ENCODE assay signal across 9 cellular contexts in the genomic region with DNA sequence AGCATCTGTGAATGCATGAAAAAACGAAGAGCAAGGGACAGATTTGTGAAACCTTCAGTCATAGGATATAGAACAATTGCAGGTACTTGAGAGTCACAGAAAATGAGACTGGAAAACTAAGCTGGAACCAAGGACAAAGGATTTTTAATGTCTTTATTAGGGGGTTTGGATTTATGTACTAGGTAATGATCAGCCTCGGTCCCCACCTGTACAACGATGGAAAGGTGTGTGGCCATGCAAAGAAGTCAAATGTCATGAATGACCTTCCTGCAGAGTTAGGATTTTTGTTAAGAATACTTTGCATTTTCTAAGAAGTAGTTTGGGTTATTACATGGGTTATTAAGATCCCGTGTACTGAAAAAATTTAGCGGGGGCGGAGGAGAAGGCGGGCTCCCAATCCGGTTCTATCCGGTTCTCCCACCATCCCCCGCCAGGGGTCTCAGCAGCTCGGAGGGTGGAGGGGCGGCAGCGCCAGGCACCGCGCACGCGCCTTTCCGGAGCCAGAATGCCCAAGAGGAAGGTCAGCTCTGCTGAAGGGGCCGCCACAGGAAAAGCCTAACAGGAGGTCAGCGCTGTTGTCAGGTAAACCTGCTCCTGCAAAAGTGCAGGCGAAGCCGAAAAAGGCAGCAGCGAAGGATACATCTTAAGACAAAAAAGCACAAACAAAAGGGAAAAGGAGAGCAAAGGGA.
DNase-seq lines count a peak whose midpoint lies in the region; ATAC-seq and TF ChIP-seq lines count a peak whose summit lies in the region.
"Had no signal": no experiment of that assay in that cellular context is flagged by ENCODE, and none has a peak within 500 bp of the region (broad histone marks: within the 10 kb centered on the region; RNA-seq: fewer than 3 reads in every experiment).

No MANE protein-coding gene starts in this region.

- H3K4me1 ChIP-seq in gastroesophageal sphincter, result peaks cover 0 to 13% (median 0%) of the 10 kb centered on the region in 3 donors

- no peak for TF ChIP-seq EP300 in gastroesophageal sphincter (IDR thresholded peaks at IDR 0.05)

- intact Hi-C loops in activated T-helper 2 cell treated with anti-CD3 and anti-CD28 coated beads, Interferon-gamma antibody, Interleukin-2, Interleukin-4, amounts not matched to agents 10 μg/mL and 5 μg/mL and 100 μg/mL, durations not matched to agents 14 hours and 24 hours and 36 hours (cut with micrococcal nuclease), result no loop called here

- peak overlapping the region; percentile 36 for H3K4me3 ChIP-seq in gastroesophageal sphincter
- H3K4me3 ChIP-seq: SK-N-MC had no signal

- no peak for ATAC-seq in activated T-cell treated with anti-CD3 and anti-CD28 coated beads, Interleukin-2, amount 50 U/mL, for 4 hours
- ATAC-seq in activated T-cell treated with anti-CD3 and anti-CD28 coated beads, Interleukin-2, amount 50 U/mL, for 72 hours (replicated peaks in 1 of 2), result no peak
- ATAC-seq in gastroesophageal sphincter (peak; percentile 80), naive B cell (ENCODE audit: low read depth in 2 of 2) (no peak), HG03442 (IDR thresholded peaks at IDR 0.05; ENCODE audit: unreplicated experiment) (no peak)

- no peaks in the 10 kb centered on the region for H3K4me1 Mint-ChIP-seq in activated T-cell treated with anti-CD3 and anti-CD28 coated beads, Interleukin-2, amount 50 U/mL, for 4 hours (ENCODE audit: low read depth)
- H3K4me1 Mint-ChIP-seq in activated T-cell treated with anti-CD3 and anti-CD28 coated beads, Interleukin-2, amount 50 U/mL, for 72 hours (ENCODE audit: low read depth), result peaks cover 6% of the 10 kb centered on the region
- peaks cover 0 to 12% (median 4%) of the 10 kb centered on the region in 3 donors for H3K4me1 Mint-ChIP-seq in naive B cell
- no peaks in the 10 kb centered on the region for H3K4me1 Mint-ChIP-seq in activated T-helper 2 cell treated with anti-CD3 and anti-CD28 coated beads, Interferon-gamma antibody, Interleukin-2, Interleukin-4, amounts not matched to agents 10 μg/mL and 5 μg/mL and 100 μg/mL, durations not matched to agents 14 hours and 24 hours and 36 hours (ENCODE audit: low read depth)

- peak overlapping the region; percentile 11 for H3K4me3 Mint-ChIP-seq in activated T-cell treated with anti-CD3 and anti-CD28 coated beads, Interleukin-2, amount 50 U/mL, for 4 hours
- peak overlapping the region in 1 of 2 donors; percentile 42 for H3K4me3 Mint-ChIP-seq in activated T-cell treated with anti-CD3 and anti-CD28 coated beads, Interleukin-2, amount 50 U/mL, for 72 hours
- H3K4me3 Mint-ChIP-seq in naive B cell, result peak overlapping the region in 6 of 8 donors; percentile 8 to 81 (median 70)
- H3K4me3 Mint-ChIP-seq in activated T-helper 2 cell treated with anti-CD3 and anti-CD28 coated beads, Interferon-gamma antibody, Interleukin-2, Interleukin-4, amounts not matched to agents 10 μg/mL and 5 μg/mL and 100 μg/mL, durations not matched to agents 14 hours and 24 hours and 36 hours (ENCODE audit: low read depth), result no peak overlapping the region

- H3K27ac ChIP-seq in gastroesophageal sphincter, result peak overlapping the region in 1 of 4 donors; percentile 10
- H3K27ac ChIP-seq: SK-N-MC had no signal

- peaks cover 10% of the 10 kb centered on the region for H3K9me3 Mint-ChIP-seq in activated T-cell treated with anti-CD3 and anti-CD28 coated beads, Interleukin-2, amount 50 U/mL, for 4 hours
- peaks cover 4 to 9% of the 10 kb centered on the region in 2 donors for H3K9me3 Mint-ChIP-seq in activated T-cell treated with anti-CD3 and anti-CD28 coated beads, Interleukin-2, amount 50 U/mL, for 72 hours
- peaks cover 0 to 3% (median 0%) of the 10 kb centered on the region in 7 donors for H3K9me3 Mint-ChIP-seq in naive B cell
- H3K9me3 Mint-ChIP-seq in activated T-helper 2 cell treated with anti-CD3 and anti-CD28 coated beads, Interferon-gamma antibody, Interleukin-2, Interleukin-4, amounts not matched to agents 10 μg/mL and 5 μg/mL and 100 μg/mL, durations not matched to agents 14 hours and 24 hours and 36 hours, result peaks cover 10% of the 10 kb centered on the region

- H3K36me3 ChIP-seq in gastroesophageal sphincter, result no peaks in the 10 kb centered on the region

- H3K27me3 ChIP-seq in gastroesophageal sphincter, result no peaks in the 10 kb centered on the region

- no peak for DNase-seq in activated T-cell treated with anti-CD3 and anti-CD28 coated beads, Interleukin-2, amount 50 U/mL, for 4 hours
- DNase-seq in activated T-cell treated with anti-CD3 and anti-CD28 coated beads, Interleukin-2, amount 50 U/mL, for 72 hours, result no peak
- DNase-seq in naive B cell, result peak; percentile 0
- peak; percentile 51 for DNase-seq in ureter (ENCODE audit: low spot score)
- DNase-seq in superior temporal gyrus (ENCODE audit: extremely low spot score), result no peak
- no peak for DNase-seq in activated T-helper 2 cell treated with anti-CD3 and anti-CD28 coated beads, Interferon-gamma antibody, Interleukin-2, Interleukin-4, amounts not matched to agents 10 μg/mL and 5 μg/mL and 100 μg/mL, durations not matched to agents 14 hours and 24 hours and 36 hours (ENCODE audit: low spot score)

- H3K27me3 Mint-ChIP-seq in activated T-cell treated with anti-CD3 and anti-CD28 coated beads, Interleukin-2, amount 50 U/mL, for 4 hours (ENCODE audit: low read depth), result no peaks in the 10 kb centered on the region
- H3K27me3 Mint-ChIP-seq in activated T-cell treated with anti-CD3 and anti-CD28 coated beads, Interleukin-2, amount 50 U/mL, for 72 hours (ENCODE audit: low read depth), result no peaks in the 10 kb centered on the region
- no peaks in the 10 kb centered on the region for H3K27me3 Mint-ChIP-seq in naive B cell
- H3K27me3 Mint-ChIP-seq in activated T-helper 2 cell treated with anti-CD3 and anti-CD28 coated beads, Interferon-gamma antibody, Interleukin-2, Interleukin-4, amounts not matched to agents 10 μg/mL and 5 μg/mL and 100 μg/mL, durations not matched to agents 14 hours and 24 hours and 36 hours (ENCODE audit: low read depth), result no peaks in the 10 kb centered on the region

- no peak for TF ChIP-seq POLR2A in gastroesophageal sphincter (IDR thresholded peaks at IDR 0.05)

- H3K9me3 ChIP-seq in gastroesophageal sphincter, result no peaks in the 10 kb centered on the region

- H3K36me3 Mint-ChIP-seq in activated T-cell treated with anti-CD3 and anti-CD28 coated beads, Interleukin-2, amount 50 U/mL, for 4 hours (ENCODE audit: insufficient read depth), result no peaks in the 10 kb centered on the region
- peaks cover 0 to 2% of the 10 kb centered on the region in 2 donors for H3K36me3 Mint-ChIP-seq in activated T-cell treated with anti-CD3 and anti-CD28 coated beads, Interleukin-2, amount 50 U/mL, for 72 hours (ENCODE audit: insufficient read depth in 2 of 2)
- no peaks in the 10 kb centered on the region for H3K36me3 Mint-ChIP-seq in naive B cell
- no peaks in the 10 kb centered on the region for H3K36me3 Mint-ChIP-seq in activated T-helper 2 cell treated with anti-CD3 and anti-CD28 coated beads, Interferon-gamma antibody, Interleukin-2, Interleukin-4, amounts not matched to agents 10 μg/mL and 5 μg/mL and 100 μg/mL, durations not matched to agents 14 hours and 24 hours and 36 hours (ENCODE audit: low read depth)

- peak in 2 of 4 experiments; percentile 17 to 37 for TF ChIP-seq CTCF in gastroesophageal sphincter (IDR thresholded peaks at IDR 0.05)

- WGBS in gastroesophageal sphincter (ENCODE audit: low coverage in 1 of 2), 2 donors, result 60 to 61% methylated on average over 13 to 18 of the region's 23 CpGs

- H3K27ac Mint-ChIP-seq in activated T-cell treated with anti-CD3 and anti-CD28 coated beads, Interleukin-2, amount 50 U/mL, for 72 hours, result no peak overlapping the region
- H3K27ac Mint-ChIP-seq in naive B cell, result peak overlapping the region in 1 of 6 donors; percentile 4
- no peak overlapping the region for H3K27ac Mint-ChIP-seq in activated T-helper 2 cell treated with anti-CD3 and anti-CD28 coated beads, Interferon-gamma antibody, Interleukin-2, Interleukin-4, amounts not matched to agents 10 μg/mL and 5 μg/mL and 100 μg/mL, durations not matched to agents 14 hours and 24 hours and 36 hours

Comparison
In these comparisons a context has a peak if more than half of its experiments do, and no peak if none do; other contexts are left out.
1. DNase-seq: peak in naive B cell (single experiment) and ureter (single experiment); none in activated T-cell treated with anti-CD3 and anti-CD28 coated beads, Interleukin-2, amount 50 U/mL, for 4 hours (single experiment), activated T-cell treated with anti-CD3 and anti-CD28 coated beads, Interleukin-2, amount 50 U/mL, for 72 hours (0 of 2), superior temporal gyrus (single experiment) and activated T-helper 2 cell treated with anti-CD3 and anti-CD28 coated beads, Interferon-gamma antibody, Interleukin-2, Interleukin-4, amounts not matched to agents 10 μg/mL and 5 μg/mL and 100 μg/mL, durations not matched to agents 14 hours and 24 hours and 36 hours (single experiment).